In the genomic region with DNA sequence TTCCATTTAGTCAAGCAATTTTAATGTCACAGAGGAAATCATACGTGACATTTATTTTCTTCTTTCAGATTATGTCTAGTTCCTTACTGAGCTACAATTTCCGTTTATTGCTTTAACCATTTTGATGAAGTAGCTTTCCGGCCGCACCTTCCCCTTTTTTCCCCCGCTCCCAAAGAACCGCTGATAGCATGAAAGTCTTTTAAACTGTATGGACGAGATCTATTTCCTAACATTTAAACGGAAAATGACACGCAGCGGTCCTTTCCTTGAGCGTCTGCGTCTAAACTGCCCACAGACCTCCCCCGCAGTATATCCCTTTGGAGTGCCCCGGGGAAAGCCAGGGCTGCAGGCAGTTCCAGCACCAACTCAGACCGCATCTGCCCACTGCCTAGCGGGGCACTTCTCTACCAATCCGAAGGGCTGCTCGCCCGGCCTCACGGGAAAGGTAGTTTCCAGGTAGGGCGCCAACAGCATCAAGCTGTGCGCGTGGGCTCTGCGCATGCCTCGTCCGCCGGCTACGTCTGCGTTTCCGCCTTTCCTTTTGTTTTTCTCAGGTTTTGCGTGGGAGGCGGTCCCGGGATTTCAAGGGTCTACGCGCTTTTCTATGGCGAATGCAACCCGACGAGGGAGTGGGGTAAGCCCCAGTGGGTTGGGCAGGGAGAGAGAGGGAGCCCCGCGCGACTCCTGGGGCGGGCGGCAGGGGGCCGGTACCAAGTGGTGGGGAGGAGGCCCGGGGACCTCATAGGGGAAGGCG, we compare ENCODE assay signal across 8 cellular contexts. TPM values are rescaled to one million over a fixed set of nuclear protein-coding genes. Genes with fewer than 3 reads are reported as not detected.
DNase-seq lines count a peak whose midpoint lies in the region; ATAC-seq and TF ChIP-seq lines count a peak whose summit lies in the region.

ZNF33A (plus strand) TSS at position 526 of the 754 bp plus-strand sequence. CDS start 1,667 bp downstream, outside the sequence.

- H3K4me1 ChIP-seq in breast epithelium (no peaks in the 10 kb centered on the region), iPS-20b (ENCODE audit: insufficient read depth, low read length) (0 out of 2 replicates have a peak, but pooled peaks cover 5% of the 10 kb centered on the region)

- in situ Hi-C loops in ACHN (cut with HindIII; ENCODE audit: low pct_ligation_motif_present, low pct_unique_long_range_greater_than_20kb, low sequenced_read_pairs): no loop called here

- intact Hi-C loops in breast epithelium (cut with DNase I; ENCODE audit: low total_unique reads): no loop called here

- H3K9me3 ChIP-seq in WERI-Rb-1 (ENCODE audit: severe bottlenecking): no peaks in the 10 kb centered on the region
- H3K9me3 ChIP-seq in breast epithelium: no peaks in the 10 kb centered on the region
- H3K9me3 ChIP-seq in iPS-20b (ENCODE audit: insufficient read depth, low read depth, low read length): peaks cover 4% of the 10 kb centered on the region; the same call in 1 of the 2 replicates

- H3K9ac ChIP-seq in iPS-20b (ENCODE audit: low read depth, low read length): peak within 1 kb of the TSS; percentile 95

- peak; percentile 87 for DNase-seq in ACHN
- DNase-seq in NCI-H2196 (lab: John Stamatoyannopoulos, UW; ENCODE audit: unreplicated experiment): peak; percentile 93
- DNase-seq in WERI-Rb-1: peak; percentile 95
- peak; percentile 87 to 88 for DNase-seq in breast epithelium (ENCODE audit: low spot score in 2 of 2)

- H3K27ac ChIP-seq in WERI-Rb-1 (peak within 1 kb of the TSS; percentile 94), breast epithelium (peak within 1 kb of the TSS; percentile 99), iPS-20b (ENCODE audit: low read length) (peak within 1 kb of the TSS; percentile 53), skin epidermis (peak within 1 kb of the TSS; percentile 79 to 100 (median 99))

- H3K36me3 ChIP-seq in WERI-Rb-1: peaks cover 29% of the 10 kb centered on the region
- H3K36me3 ChIP-seq in breast epithelium: no peaks in the 10 kb centered on the region
- peaks cover 27% of the 10 kb centered on the region for H3K36me3 ChIP-seq in iPS-20b (ENCODE audit: insufficient read depth, low read depth, low read length)

- no peak for TF ChIP-seq POLR2A in breast epithelium (IDR thresholded peaks at IDR 0.05)

- H3K27me3 ChIP-seq in WERI-Rb-1 (ENCODE audit: insufficient read depth, low read depth, severe bottlenecking) (no peaks in the 10 kb centered on the region), breast epithelium (no peaks in the 10 kb centered on the region), iPS-20b (ENCODE audit: insufficient read depth, low read length) (no peaks in the 10 kb centered on the region)

- TF ChIP-seq CTCF in WERI-Rb-1 (IDR thresholded peaks at IDR 0.05; ENCODE audit: low read depth, low read length) (no peak), breast epithelium (IDR thresholded peaks at IDR 0.05) (peak in 1 of 3 donors; percentile 17)

- ATAC-seq in GM18870 (IDR thresholded peaks at IDR 0.05; ENCODE audit: unreplicated experiment) (peak; percentile 89), HG03135 (IDR thresholded peaks at IDR 0.05; ENCODE audit: unreplicated experiment) (peak; percentile 83)

- H3K4me3 ChIP-seq in WERI-Rb-1 (ENCODE audit: low read depth, low read length) (peak within 1 kb of the TSS; percentile 64), breast epithelium (peak within 1 kb of the TSS; percentile 77 to 89 (median 82)), iPS-20b (ENCODE audit: low read length) (peak within 1 kb of the TSS; percentile 92), skin epidermis (peak within 1 kb of the TSS; percentile 50 to 79 (median 72))

RNA-seq across cellular contexts. Expression of gene ZNF33A, which starts in this region (rescaled TPM):
- total RNA-seq in breast epithelium: 10 to 100 TPM; 25.4 to 73.6 (median 34.7) TPM

Comparison
In these comparisons a context has a peak if more than half of its experiments do, and no peak if none do; other contexts are left out.
1. Peak in every context shown above with its lines: DNase-seq, ATAC-seq, H3K4me3 ChIP-seq and H3K27ac ChIP-seq.